ENCODE assay signal across 8 cellular contexts in the genomic region with DNA sequence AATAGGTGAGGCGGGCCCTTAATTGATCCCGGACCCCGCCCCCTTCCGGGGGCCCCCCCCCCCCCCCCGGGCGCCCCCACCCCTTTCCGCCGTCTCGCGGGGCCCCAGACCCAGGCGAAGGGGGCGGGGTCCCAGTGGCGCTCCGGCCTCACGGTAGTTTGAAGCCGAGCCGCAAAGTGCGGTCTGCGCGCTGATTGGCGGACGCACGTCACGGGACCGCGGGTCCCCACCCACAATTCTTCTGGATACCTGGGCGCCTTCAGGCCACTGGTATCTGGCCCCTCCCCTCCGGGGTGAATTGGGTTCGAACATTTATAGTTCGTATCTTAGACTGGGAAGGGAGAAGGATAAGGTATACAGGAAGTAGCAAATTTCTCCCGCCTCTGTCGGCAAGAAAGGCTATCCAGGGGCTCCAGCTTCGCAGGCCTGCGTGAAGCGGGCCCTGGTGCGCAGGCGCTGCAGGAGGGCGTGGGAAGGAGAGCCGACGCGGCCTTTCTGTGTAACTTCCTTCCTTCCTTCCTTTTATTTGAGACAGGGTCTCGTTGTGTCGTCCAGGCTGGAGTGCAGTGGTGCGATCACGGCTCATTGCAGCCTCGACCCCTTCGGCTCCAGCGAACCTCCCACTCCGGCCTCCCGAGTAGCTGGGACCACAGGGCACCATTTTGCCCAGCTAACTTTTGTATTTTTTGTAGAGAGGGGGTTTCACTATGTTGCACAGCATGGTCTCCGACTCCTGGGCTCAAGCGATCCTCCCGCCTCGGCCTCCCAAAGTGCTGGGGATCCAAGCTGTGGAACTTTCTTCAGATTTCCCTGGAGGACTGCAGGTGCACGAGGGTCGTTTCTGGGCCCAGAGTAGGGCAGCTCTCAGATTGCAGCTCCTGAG. TPM values are rescaled to one million over a fixed set of nuclear protein-coding genes. Genes with fewer than 3 reads are reported as not detected.
A peak's percentile ranks its signal among the peaks of the same experiment; 100 is the strongest.
DNase-seq lines count a peak whose midpoint lies in the region; ATAC-seq and TF ChIP-seq lines count a peak whose summit lies in the region.

No MANE protein-coding gene starts in this region.

- peak overlapping the region; percentile 97 for H3K27ac Mint-ChIP-seq in chondrocyte (ENCODE audit: unreplicated experiment)

- ATAC-seq in HG03432 (IDR thresholded peaks at IDR 0.05; ENCODE audit: unreplicated experiment): peak; percentile 90

- H3K9me3 Mint-ChIP-seq in chondrocyte (ENCODE audit: low read depth): no peaks in the 10 kb centered on the region

- H3K27me3 Mint-ChIP-seq in chondrocyte (ENCODE audit: low read depth): no peaks in the 10 kb centered on the region

- H3K4me1 Mint-ChIP-seq in chondrocyte (ENCODE audit: low read depth): peaks cover 37% of the 10 kb centered on the region

- H3K4me3 Mint-ChIP-seq in chondrocyte (ENCODE audit: unreplicated experiment): peak overlapping the region; percentile 87

- peak; percentile 83 for TF ChIP-seq POLR2A in GM19193 (IDR thresholded peaks at IDR 0.05; ENCODE audit: extremely low read depth, insufficient read depth, insufficient read length)

- peak; percentile 92 to 93 for DNase-seq in AML-193 (lab: John Stamatoyannopoulos, UW)
- peak; percentile 89 for DNase-seq in NCI-H460 (ENCODE audit: extremely low read depth, low read depth)
- peak; percentile 95 for DNase-seq in activated CD4-positive, alpha-beta T cell treated with anti-CD3 and anti-CD28 coated beads for 1 hour
- DNase-seq in chondrocyte (ENCODE audit: low spot score): peak; percentile 97
- DNase-seq in kidney glomerular epithelial cell (lab: John Stamatoyannopoulos, UW): peak; percentile 90
- peak; percentile 95 to 96 for DNase-seq in stimulated activated CD4-positive, alpha-beta T cell treated with anti-CD3 and anti-CD28 coated beads, Interleukin-15, amount 100 ng/mL, for 48 hours (ENCODE audit: low read depth in 2 of 2)

- no peak for TF ChIP-seq CTCF in chondrocyte (IDR thresholded peaks at IDR 0.05)

- peaks cover 16% of the 10 kb centered on the region for H3K36me3 Mint-ChIP-seq in chondrocyte (ENCODE audit: low read depth)

RNA-seq across cellular contexts. Expression of a gene that starts 0.6 kb away (rescaled TPM):
- 201 and 206 TPM in 2 replicates for total RNA-seq in NCI-H460 (2014; rRNA removed; shearing (Covaris generic))
- 447 and 481 TPM in 2 replicates for polyA plus RNA-seq in NCI-H460 (2014; cell fraction: nucleus; rRNA removed)
- 218 to 266 TPM (median 230 TPM) in 3 replicates for total RNA-seq in chondrocyte

RNA-seq across cellular contexts. Expression of a gene that starts 36.0 kb away (rescaled TPM):
- total RNA-seq in NCI-H460 (2014; rRNA removed; shearing (Covaris generic)): 39.2 and 44.2 TPM in 2 replicates
- polyA plus RNA-seq in NCI-H460 (2014; cell fraction: nucleus; rRNA removed): 19.4 and 28.2 TPM in 2 replicates
- total RNA-seq in chondrocyte: 26.5 to 33.0 TPM (median 28.4 TPM) in 3 replicates

Comparison
In these comparisons a context has a peak if more than half of its experiments do, and no peak if none do; other contexts are left out.
1. Peak in every context shown above with its lines: DNase-seq and ATAC-seq.